Comparison of ENCODE assay signal across 16 cellular contexts in the genomic region with DNA sequence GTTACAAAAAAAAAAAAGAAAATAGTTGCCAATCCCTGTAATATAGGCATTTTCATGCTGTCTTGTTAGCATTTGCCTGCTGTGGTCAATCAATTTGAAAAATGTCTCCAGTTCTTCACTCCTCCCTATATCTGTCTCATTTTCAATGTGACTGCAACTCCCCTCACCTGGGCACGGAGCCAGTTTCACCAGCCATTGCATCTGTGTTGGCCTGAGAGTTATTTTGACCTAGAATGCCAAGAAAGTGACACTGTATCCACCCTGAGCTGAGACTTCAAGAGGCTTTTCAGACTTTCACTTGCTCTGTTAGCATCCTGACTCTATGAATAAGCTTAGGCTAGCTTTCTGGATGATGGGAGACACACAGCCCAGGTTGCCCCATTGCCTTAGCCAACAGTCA.
DNase-seq lines count a peak whose midpoint lies in the region; ATAC-seq and TF ChIP-seq lines count a peak whose summit lies in the region.
"Had no signal": no experiment of that assay in that cellular context is flagged by ENCODE, and none has a peak within 500 bp of the region (broad histone marks: within the 10 kb centered on the region; RNA-seq: fewer than 3 reads in every experiment).

No MANE protein-coding gene starts in this region.

- H3K27ac Mint-ChIP-seq in WTC11: no peak overlapping the region
- H3K27ac Mint-ChIP-seq: activated CD4-positive, alpha-beta T cell treated with anti-CD3 and anti-CD28 coated beads, Interleukin-2, amount 10 ng/mL, durations not matched to agents 7 days and 5 days; activated naive CD4-positive, alpha-beta T cell treated with anti-CD3 and anti-CD28 coated beads, Interleukin-2, amount 50 U/mL, for 72 hours; IgD-negative memory B cell; T-helper 2 cell treated with Interferon-gamma antibody and Interleukin-4, amounts not matched to agents 5 μg/mL and 100 μg/mL, for 36 hours had no signal

- CTCF ChIA-PET in WTC11 (lab: Charles Lee): no interaction called here

- ATAC-seq in GM19023 (IDR thresholded peaks at IDR 0.05; ENCODE audit: unreplicated experiment) (peak; percentile 68), WTC11 (no peak)
- ATAC-seq: activated naive CD4-positive, alpha-beta T cell treated with anti-CD3 and anti-CD28 coated beads, Interleukin-2, amount 50 U/mL, for 72 hours; foreskin keratinocyte; stimulated activated naive CD8-positive, alpha-beta T cell treated with anti-CD3 and anti-CD28 coated beads, Interleukin-15, Interleukin-2, amounts not matched to agents 100 U/mL and 50 U/mL, for 24 hours had no signal

- POLR2A ChIA-PET in WTC11 (lab: Charles Lee): no interaction called here

- H3K36me3 Mint-ChIP-seq in WTC11: no peaks in the 10 kb centered on the region
- H3K36me3 Mint-ChIP-seq: IgD-negative memory B cell had no signal

- DNase-seq in COLO668 (lab: John Stamatoyannopoulos, UW; ENCODE audit: unreplicated experiment): peak; percentile 18
- DNase-seq in RPMI8226: peak; percentile 22
- peak; percentile 54 for DNase-seq in kidney tubule cell (ENCODE audit: low spot score)
- no peak for DNase-seq in stimulated activated CD8-positive, alpha-beta memory T cell treated with anti-CD3 and anti-CD28 coated beads, Interleukin-4, amount 100 ng/mL, for 48 hours
- no peak for DNase-seq in HCEC 1CT
- DNase-seq in WTC11 (ENCODE audit: low spot score): no peak
- no peak for DNase-seq in HuH-7 (ENCODE audit: low spot score)
- DNase-seq: activated CD4-positive, alpha-beta T cell treated with anti-CD3 and anti-CD28 coated beads, Interleukin-2, amount 10 ng/mL, durations not matched to agents 7 days and 5 days; AML-193; foreskin keratinocyte; NCI-H1436; stimulated activated naive CD8-positive, alpha-beta T cell treated with anti-CD3 and anti-CD28 coated beads, Interleukin-15, Interleukin-2, amounts not matched to agents 100 U/mL and 50 U/mL, for 24 hours had no signal

- peaks cover 20% of the 10 kb centered on the region for H3K4me1 Mint-ChIP-seq in WTC11
- H3K4me1 Mint-ChIP-seq: activated CD4-positive, alpha-beta T cell treated with anti-CD3 and anti-CD28 coated beads, Interleukin-2, amount 10 ng/mL, durations not matched to agents 7 days and 5 days; IgD-negative memory B cell had no signal

- no peaks in the 10 kb centered on the region for H3K27me3 Mint-ChIP-seq in WTC11 (ENCODE audit: low read depth)
- H3K27me3 Mint-ChIP-seq: activated CD4-positive, alpha-beta T cell treated with anti-CD3 and anti-CD28 coated beads, Interleukin-2, amount 10 ng/mL, durations not matched to agents 7 days and 5 days; IgD-negative memory B cell had no signal

- peaks cover 9% of the 10 kb centered on the region for H3K9me3 Mint-ChIP-seq in WTC11
- H3K9me3 Mint-ChIP-seq: activated CD4-positive, alpha-beta T cell treated with anti-CD3 and anti-CD28 coated beads, Interleukin-2, amount 10 ng/mL, durations not matched to agents 7 days and 5 days; IgD-negative memory B cell had no signal

- H3K4me3 Mint-ChIP-seq in WTC11: no peak overlapping the region
- H3K4me3 Mint-ChIP-seq: activated CD4-positive, alpha-beta T cell treated with anti-CD3 and anti-CD28 coated beads, Interleukin-2, amount 10 ng/mL, durations not matched to agents 7 days and 5 days; IgD-negative memory B cell; T-helper 2 cell treated with Interferon-gamma antibody and Interleukin-4, amounts not matched to agents 5 μg/mL and 100 μg/mL, for 36 hours had no signal

- TF ChIP-seq CTCF in WTC11 (IDR thresholded peaks at IDR 0.05): no peak

TF ChIP-seq in WTC11, 78 proteins besides CTCF, POLR2A, EP300 and RAD21:
- TF ChIP-seq NFYB (CRISPR knock-in tag; conservative IDR thresholded peaks at IDR 0.05; ENCODE audit: low read depth): no peak
- TF ChIP-seq ZNF263 (CRISPR knock-in tag; IDR thresholded peaks at IDR 0.05; ENCODE audit: low read depth): no peak
- TF ChIP-seq FOXJ3 (CRISPR knock-in tag; IDR thresholded peaks at IDR 0.05; ENCODE audit: borderline replicate concordance): no peak
- TF ChIP-seq EMX1 (CRISPR knock-in tag; IDR thresholded peaks at IDR 0.05): no peak
- TF ChIP-seq NR2C2 (CRISPR knock-in tag; IDR thresholded peaks at IDR 0.05): no peak
- no peak for TF ChIP-seq AFF4 (CRISPR knock-in tag; IDR thresholded peaks at IDR 0.05; ENCODE audit: borderline replicate concordance)
- TF ChIP-seq FOXP1 (CRISPR knock-in tag; IDR thresholded peaks at IDR 0.05; ENCODE audit: borderline replicate concordance): no peak
- no peak for TF ChIP-seq IRF2 (CRISPR knock-in tag; IDR thresholded peaks at IDR 0.05; ENCODE audit: borderline replicate concordance, low read depth)
- TF ChIP-seq OVOL2 (CRISPR knock-in tag; IDR thresholded peaks at IDR 0.05; ENCODE audit: borderline replicate concordance): no peak
- TF ChIP-seq ZNF317 (CRISPR knock-in tag; IDR thresholded peaks at IDR 0.05; ENCODE audit: borderline replicate concordance, low read depth): no peak
- TF ChIP-seq JUN (CRISPR knock-in tag; IDR thresholded peaks at IDR 0.05): no peak
TF ChIP-seq in WTC11: peak in this region for 0.

Comparison
In these comparisons a context has a peak if more than half of its experiments do, and no peak if none do; other contexts are left out.
1. DNase-seq: peak in COLO668 (single experiment), RPMI8226 (single experiment) and kidney tubule cell (single experiment); none in stimulated activated CD8-positive, alpha-beta memory T cell treated with anti-CD3 and anti-CD28 coated beads, Interleukin-4, amount 100 ng/mL, for 48 hours (single experiment), HCEC 1CT (single experiment), WTC11 (single experiment) and HuH-7 (single experiment).